22 cellular contexts compared by ENCODE assay signal in the genomic region with DNA sequence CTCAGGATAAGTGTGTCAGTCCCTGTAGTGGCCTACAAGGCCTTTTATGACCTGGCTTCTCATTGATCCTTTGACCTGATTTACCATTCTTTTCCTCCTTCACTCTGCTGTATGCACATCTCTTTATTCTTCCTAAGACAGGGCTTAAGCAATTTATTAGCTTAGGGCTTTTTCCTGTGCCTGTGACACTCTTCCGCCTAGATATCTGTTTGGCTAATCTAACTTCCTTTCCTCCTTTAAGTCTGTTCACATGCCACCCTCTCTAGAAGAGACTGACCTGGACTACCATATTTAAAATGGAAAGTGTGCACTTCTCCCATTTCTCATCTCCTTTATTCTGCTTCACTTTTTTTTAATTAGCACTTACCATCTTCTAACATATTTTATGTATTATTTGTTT. TPM values are rescaled to one million over a fixed set of nuclear protein-coding genes. Genes with fewer than 3 reads are reported as not detected.
DNase-seq lines count a peak whose midpoint lies in the region; ATAC-seq, FAIRE-seq and TF ChIP-seq lines count a peak whose summit lies in the region.
"Had no signal": no experiment of that assay in that cellular context is flagged by ENCODE, and none has a peak within 500 bp of the region (broad histone marks: within the 10 kb centered on the region; RNA-seq: fewer than 3 reads in every experiment).

No MANE protein-coding gene starts in this region.

- H3K9me1 ChIP-seq in endothelial cell of umbilical vein (replicated peaks; ENCODE audit: control insufficient read depth, extremely low read depth, insufficient read depth, low read length) = no peaks in the 10 kb centered on the region

- ATAC-seq in stimulated activated effector memory CD8-positive, alpha-beta T cell treated with anti-CD3 and anti-CD28 coated beads, Interleukin-12 subunit alpha, Interleukin-12 subunit beta, amount 100 ng/mL, for 72 hours = no peak
- no peak for ATAC-seq in HG03039 (IDR thresholded peaks at IDR 0.05; ENCODE audit: unreplicated experiment)
- ATAC-seq: CD8-positive, alpha-beta T cell; GM23338; HCT116 had no signal

- no peak overlapping the region for H3K4me3 Mint-ChIP-seq in stimulated activated effector memory CD8-positive, alpha-beta T cell treated with anti-CD3 and anti-CD28 coated beads, Interleukin-12 subunit alpha, Interleukin-12 subunit beta, amount 100 ng/mL, for 72 hours
- H3K4me3 Mint-ChIP-seq: B cell; CD4-positive, CD25-positive, alpha-beta regulatory T cell; CD8-positive, alpha-beta T cell; GM23338 had no signal

- no peak for FAIRE-seq in endothelial cell of umbilical vein (lab: Jason Lieb, UNC)
- FAIRE-seq: D721Med, GM12891, GM18507 had no signal

- DNase-seq in SK-N-MC (ENCODE audit: low read depth, low spot score) (peak; percentile 60), endothelial cell of umbilical vein (ENCODE audit: low read depth, low spot score) (peak; percentile 16), COLO829 (ENCODE audit: low spot score) (no peak), H7 (no peak), stomach (no peak)
- DNase-seq in stimulated activated effector memory CD8-positive, alpha-beta T cell treated with anti-CD3 and anti-CD28 coated beads, Interleukin-12 subunit alpha, Interleukin-12 subunit beta, amount 100 ng/mL, for 72 hours (ENCODE audit: low spot score in 2 of 2) = no peak
- DNase-seq: CD4-positive, CD25-positive, alpha-beta regulatory T cell; CD8-positive, alpha-beta T cell; DMS 273 treated with DMSO at 0.1 percent for 48 hours; DMS79; EL; GDM1 had no signal

- intact Hi-C loops in endothelial cell of umbilical vein (cut with micrococcal nuclease) (no loop called here), stomach (cut with DNase I; ENCODE audit: low total_unique reads) (no loop called here)

- peaks cover 26% of the 10 kb centered on the region for H3K4me1 ChIP-seq in Loucy (ENCODE audit: insufficient read depth, low read length, poor library complexity, severe bottlenecking)
- H3K4me1 ChIP-seq in endothelial cell of umbilical vein (ENCODE audit: control insufficient read depth, extremely low read depth, insufficient read depth, low read length) = peaks cover 8% of the 10 kb centered on the region
- peaks cover 0 to 13% (median 0%) of the 10 kb centered on the region in 4 donors for H3K4me1 ChIP-seq in stomach

- H3K9me3 Mint-ChIP-seq in stimulated activated effector memory CD8-positive, alpha-beta T cell treated with anti-CD3 and anti-CD28 coated beads, Interleukin-12 subunit alpha, Interleukin-12 subunit beta, amount 100 ng/mL, for 72 hours = no peaks in the 10 kb centered on the region
- H3K9me3 Mint-ChIP-seq: GM23338 had no signal

- no peak for TF ChIP-seq EP300 in stomach (IDR thresholded peaks at IDR 0.05)

- H3K9ac ChIP-seq in Loucy (ENCODE audit: low read depth, low read length, poor library complexity, severe bottlenecking) (no peak overlapping the region), SK-N-MC (ENCODE audit: insufficient read length) (peak overlapping the region; percentile 21), endothelial cell of umbilical vein (replicated peaks; ENCODE audit: extremely low read depth, insufficient read depth, low read length) (no peak overlapping the region)
- H3K9ac ChIP-seq: BLaER1 had no signal

- H3K9me2 ChIP-seq in Loucy (replicated peaks; ENCODE audit: low read depth, low read length) = no peaks in the 10 kb centered on the region

- H3K4me1 Mint-ChIP-seq in stimulated activated effector memory CD8-positive, alpha-beta T cell treated with anti-CD3 and anti-CD28 coated beads, Interleukin-12 subunit alpha, Interleukin-12 subunit beta, amount 100 ng/mL, for 72 hours = peaks cover 22% of the 10 kb centered on the region
- H3K4me1 Mint-ChIP-seq: B cell had no signal

- H3K9me3 ChIP-seq in Loucy (ENCODE audit: insufficient read depth, low read depth, low read length) (no peaks in the 10 kb centered on the region), SK-N-MC (ENCODE audit: low read depth, low read length) (no peaks in the 10 kb centered on the region), endothelial cell of umbilical vein (replicated peaks; ENCODE audit: control insufficient read depth, insufficient read depth, low read length) (no peaks in the 10 kb centered on the region), stomach (no peaks in the 10 kb centered on the region)
- H3K9me3 ChIP-seq: BLaER1 had no signal

- H3K36me3 ChIP-seq in Loucy (ENCODE audit: insufficient read depth, low read length) (peaks cover 13% of the 10 kb centered on the region; the same call in 1 of the 2 replicates), SK-N-MC (ENCODE audit: insufficient read depth, low read length) (peaks cover 4% of the 10 kb centered on the region; the same call in 1 of the 2 replicates), endothelial cell of umbilical vein (ENCODE audit: control insufficient read depth in 2 of 2, extremely low read depth in 1 of 2, insufficient read depth in 2 of 2, low read length in 2 of 2) (peaks cover 0 to 3% of the 10 kb centered on the region in 2 experiments), H7 (replicated peaks; ENCODE audit: control insufficient read depth, insufficient read depth, low read length) (no peaks in the 10 kb centered on the region; the same call in 1 of the 2 replicates), stomach (peaks cover 0 to 9% (median 2%) of the 10 kb centered on the region in 4 donors)
- H3K36me3 ChIP-seq: BLaER1 had no signal

- no peaks in the 10 kb centered on the region for H3K36me3 Mint-ChIP-seq in stimulated activated effector memory CD8-positive, alpha-beta T cell treated with anti-CD3 and anti-CD28 coated beads, Interleukin-12 subunit alpha, Interleukin-12 subunit beta, amount 100 ng/mL, for 72 hours

- no TSS peak for BruUV-seq in endothelial cell of umbilical vein (replicated peaks; lab: Mats Ljungman, UMichigan)

- 76 to 85% (median 80%) methylated on average over 1 of the region's 1 CpG for WGBS in stomach, 5 donors

- H3K4me2 ChIP-seq in Loucy (ENCODE audit: low read depth, low read length, poor library complexity, severe bottlenecking) = peak overlapping the region; percentile 41
- no peak overlapping the region for H3K4me2 ChIP-seq in endothelial cell of umbilical vein (ENCODE audit: insufficient read depth, low read length)
- H3K4me2 ChIP-seq: BLaER1, GM23338 had no signal

- CTCF ChIA-PET in endothelial cell of umbilical vein (lab: Charles Lee) = interaction anchor here (1.2 to 1.5 kb wide), 3 partner anchors 11 to 29 kb away, joined by 3 to 6 read pairs (median 4); partner anchors contain the start of gene FOCAD

- H3K79me2 ChIP-seq in Loucy (ENCODE audit: insufficient read depth, low read length) (peaks cover 7% of the 10 kb centered on the region; the same call in 1 of the 2 replicates), endothelial cell of umbilical vein (ENCODE audit: control insufficient read depth, insufficient read depth, low read length) (peaks cover 14% of the 10 kb centered on the region)

- H3K4me3 ChIP-seq in Loucy (ENCODE audit: low read length, poor library complexity, severe bottlenecking) = no peak overlapping the region
- peak overlapping the region; percentile 34; the same call in 1 of the 2 replicates for H3K4me3 ChIP-seq in SK-N-MC
- H3K4me3 ChIP-seq in endothelial cell of umbilical vein (replicated peaks in 1 of 3; ENCODE audit: insufficient read depth in 1 of 3, low read depth in 1 of 3, low read length in 3 of 3) = no peak overlapping the region
- H3K4me3 ChIP-seq in H7 (ENCODE audit: insufficient read depth, low read depth, low read length) = no peak overlapping the region
- no peak overlapping the region for H3K4me3 ChIP-seq in stomach
- H3K4me3 ChIP-seq: BLaER1, GM23338 had no signal

- H4K20me1 ChIP-seq in Loucy (ENCODE audit: insufficient read depth, low read length, poor library complexity, severe bottlenecking) (no peaks in the 10 kb centered on the region), endothelial cell of umbilical vein (replicated peaks; ENCODE audit: control insufficient read depth, extremely low read depth, insufficient read depth, low read length) (no peaks in the 10 kb centered on the region)
- H4K20me1 ChIP-seq: BLaER1 had no signal

- H3K27me3 ChIP-seq in Loucy (ENCODE audit: insufficient read depth, low read length, poor library complexity, severe bottlenecking) (no peaks in the 10 kb centered on the region), endothelial cell of umbilical vein (ENCODE audit: control insufficient read depth in 2 of 2, insufficient read depth in 2 of 2, low read length in 2 of 2) (no peaks in the 10 kb centered on the region), H7 (ENCODE audit: control insufficient read depth, insufficient read depth, low read length) (no peaks in the 10 kb centered on the region), stomach (no peaks in the 10 kb centered on the region)
- H3K27me3 ChIP-seq: BLaER1 had no signal

- POLR2A ChIA-PET in endothelial cell of umbilical vein (lab: Charles Lee) = interaction anchor here (0.7 kb wide), 1 partner anchor 11 kb away, joined by 5 read pairs; no protein-coding TSS in a partner anchor

- no peak overlapping the region for H2AFZ ChIP-seq in Loucy (ENCODE audit: low read length)
- H2AFZ ChIP-seq in endothelial cell of umbilical vein (ENCODE audit: low read depth, low read length) = no peak overlapping the region
- H2AFZ ChIP-seq: GM23338 had no signal

- dilution Hi-C loops in endothelial cell of umbilical vein (cut with MboI; ENCODE audit: extremely low pct_ligation_motif_present, low sequenced_read_pairs) = no loop called here

- no peak for TF ChIP-seq CTCF in Loucy (conservative IDR thresholded peaks at IDR 0.05; ENCODE audit: low read length)
- no peak for TF ChIP-seq CTCF in endothelial cell of umbilical vein (IDR thresholded peaks at IDR 0.05; ENCODE audit: extremely low read depth in 1 of 2, insufficient read depth in 1 of 2, low read depth in 1 of 2, low read length in 2 of 2)
- no peak for TF ChIP-seq CTCF in stomach (IDR thresholded peaks at IDR 0.05)

- H3K27ac Mint-ChIP-seq in stimulated activated effector memory CD8-positive, alpha-beta T cell treated with anti-CD3 and anti-CD28 coated beads, Interleukin-12 subunit alpha, Interleukin-12 subunit beta, amount 100 ng/mL, for 72 hours = peak overlapping the region; percentile 2
- H3K27ac Mint-ChIP-seq: B cell; CD8-positive, alpha-beta T cell; GM23338 had no signal

- no peak for TF ChIP-seq POLR2A in endothelial cell of umbilical vein (IDR thresholded peaks at IDR 0.05; ENCODE audit: low read depth, low read length)
- TF ChIP-seq POLR2A in stomach (IDR thresholded peaks at IDR 0.05) = no peak

- no peaks in the 10 kb centered on the region; the same call in 1 of the 2 replicates for H3F3A ChIP-seq in Loucy (ENCODE audit: low read depth)

- peak overlapping the region; percentile 97 for H3K27ac ChIP-seq in SK-N-MC
- H3K27ac ChIP-seq in endothelial cell of umbilical vein (ENCODE audit: insufficient read depth, low read depth, low read length) = no peak overlapping the region
- H3K27ac ChIP-seq in stomach = no peak overlapping the region
- H3K27ac ChIP-seq: BLaER1, C4-2B had no signal

RNA-seq across cellular contexts. Expression of gene FOCAD, which starts 29.1 kb away (rescaled TPM):
- total RNA-seq in endothelial cell of umbilical vein (59.4 and 66.9 TPM in 2 replicates), stomach (100 to 1,000 TPM in 1 of 5 donors, 10 to 100 TPM in 3, 1 to 10 TPM in 1; 9.3 to 212 (median 57.5) TPM)
- polyA plus RNA-seq in endothelial cell of umbilical vein (26.7 and 27.7 TPM in 2 replicates), stomach (1 to 10 TPM; 5.6 to 7.9 (median 5.8) TPM)
- 31.7 and 32.3 TPM in 2 replicates for polyA plus RNA-seq in endothelial cell of umbilical vein (2011; cell fraction: cytosol; rRNA removed)
- polyA plus RNA-seq in endothelial cell of umbilical vein (2011; cell fraction: nucleus; rRNA removed) = 86.0 and 90.1 TPM in 2 replicates
- polyA plus RNA-seq in endothelial cell of umbilical vein (2012) = 47.6 and 61.4 TPM in 2 replicates
- 196 and 222 TPM in 2 replicates for polyA minus RNA-seq in endothelial cell of umbilical vein
- polyA minus RNA-seq in endothelial cell of umbilical vein (2011; cell fraction: cytosol; rRNA and poly(A)+ RNA removed) = 26.6 TPM
- polyA minus RNA-seq in endothelial cell of umbilical vein (2011; cell fraction: nucleus; rRNA and poly(A)+ RNA removed) = 215 and 380 TPM in 2 replicates
- total RNA-seq in H7 (2014; rRNA removed; shearing (Covaris generic)) = 41.8 and 45.3 TPM in 2 replicates

Comparison
In these comparisons a context has a peak if more than half of its experiments do, and no peak if none do; other contexts are left out.
1. DNase-seq: peak in SK-N-MC (single experiment) and endothelial cell of umbilical vein (single experiment); none in stimulated activated effector memory CD8-positive, alpha-beta T cell treated with anti-CD3 and anti-CD28 coated beads, Interleukin-12 subunit alpha, Interleukin-12 subunit beta, amount 100 ng/mL, for 72 hours (0 of 2), COLO829 (single experiment), H7 (single experiment) and stomach (single experiment).